1 cellular context compared by ENCODE assay signal in the genomic region with DNA sequence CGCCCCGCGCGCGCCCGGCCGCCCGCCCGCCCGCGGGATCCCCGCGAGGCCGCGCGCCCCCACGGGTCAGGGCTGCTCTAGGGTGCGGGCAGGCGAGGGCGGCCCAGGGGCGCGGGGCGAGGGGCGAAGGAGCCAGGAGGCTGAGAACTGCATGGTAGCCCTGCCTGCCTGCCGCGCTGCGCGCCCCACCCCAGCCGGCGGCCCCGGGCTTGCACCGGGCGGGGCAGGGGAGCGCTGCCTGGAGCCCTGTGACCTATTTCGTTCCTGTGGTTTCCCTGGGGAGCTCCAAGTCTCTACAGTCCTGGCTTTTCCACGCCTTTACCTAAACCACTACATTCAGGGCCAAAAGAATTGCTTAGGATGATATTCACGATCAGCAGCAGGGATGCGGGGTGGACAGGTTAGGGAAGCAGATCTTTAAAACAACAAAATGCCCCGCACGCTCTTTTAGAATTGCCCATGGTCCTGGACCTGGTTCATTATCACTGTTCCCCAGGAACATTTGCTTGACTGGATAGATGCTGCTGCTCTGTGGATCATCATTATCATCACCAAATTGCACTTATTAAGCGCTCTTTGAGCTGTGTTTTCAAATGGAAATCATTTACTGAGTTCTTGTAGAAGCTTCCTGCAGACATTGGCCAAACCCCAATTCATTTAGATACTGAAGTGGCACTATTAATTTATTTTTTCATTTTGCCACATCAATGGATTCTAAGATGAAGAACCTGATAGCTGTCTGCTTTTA.
TF ChIP-seq lines count a peak whose summit lies in the region.

No MANE protein-coding gene starts in this region.

TF ChIP-seq in HEK293, 187 proteins besides CTCF, POLR2A, EP300 and RAD21 (continued from another document):
- TF ChIP-seq, protein P1, sequence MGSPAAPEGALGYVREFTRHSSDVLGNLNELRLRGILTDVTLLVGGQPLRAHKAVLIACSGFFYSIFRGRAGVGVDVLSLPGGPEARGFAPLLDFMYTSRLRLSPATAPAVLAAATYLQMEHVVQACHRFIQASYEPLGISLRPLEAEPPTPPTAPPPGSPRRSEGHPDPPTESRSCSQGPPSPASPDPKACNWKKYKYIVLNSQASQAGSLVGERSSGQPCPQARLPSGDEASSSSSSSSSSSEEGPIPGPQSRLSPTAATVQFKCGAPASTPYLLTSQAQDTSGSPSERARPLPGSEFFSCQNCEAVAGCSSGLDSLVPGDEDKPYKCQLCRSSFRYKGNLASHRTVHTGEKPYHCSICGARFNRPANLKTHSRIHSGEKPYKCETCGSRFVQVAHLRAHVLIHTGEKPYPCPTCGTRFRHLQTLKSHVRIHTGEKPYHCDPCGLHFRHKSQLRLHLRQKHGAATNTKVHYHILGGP (tag by site-specific recombination; IDR thresholded peaks at IDR 0.05) = no peak
- TF ChIP-seq ZSCAN30 (tag by site-specific recombination; IDR thresholded peaks at IDR 0.05) (peak; percentile 65), ZNF623 (tag by site-specific recombination; IDR thresholded peaks at IDR 0.05) (no peak), ZNF138 (tag by site-specific recombination; IDR thresholded peaks at IDR 0.05; ENCODE audit: borderline replicate concordance) (no peak), ZIC2 (tag by site-specific recombination; IDR thresholded peaks at IDR 0.05) (0 out of 2 replicates have a peak, but pooled peaks have one; percentile 11)
- TF ChIP-seq, protein P2, sequence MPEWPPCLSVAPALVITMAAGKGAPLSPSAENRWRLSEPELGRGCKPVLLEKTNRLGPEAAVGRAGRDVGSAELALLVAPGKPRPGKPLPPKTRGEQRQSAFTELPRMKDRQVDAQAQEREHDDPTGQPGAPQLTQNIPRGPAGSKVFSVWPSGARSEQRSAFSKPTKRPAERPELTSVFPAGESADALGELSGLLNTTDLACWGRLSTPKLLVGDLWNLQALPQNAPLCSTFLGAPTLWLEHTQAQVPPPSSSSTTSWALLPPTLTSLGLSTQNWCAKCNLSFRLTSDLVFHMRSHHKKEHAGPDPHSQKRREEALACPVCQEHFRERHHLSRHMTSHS (tag by site-specific recombination; IDR thresholded peaks at IDR 0.05) = no peak
